ENCODE assay signal across 1 cellular context in the genomic region with DNA sequence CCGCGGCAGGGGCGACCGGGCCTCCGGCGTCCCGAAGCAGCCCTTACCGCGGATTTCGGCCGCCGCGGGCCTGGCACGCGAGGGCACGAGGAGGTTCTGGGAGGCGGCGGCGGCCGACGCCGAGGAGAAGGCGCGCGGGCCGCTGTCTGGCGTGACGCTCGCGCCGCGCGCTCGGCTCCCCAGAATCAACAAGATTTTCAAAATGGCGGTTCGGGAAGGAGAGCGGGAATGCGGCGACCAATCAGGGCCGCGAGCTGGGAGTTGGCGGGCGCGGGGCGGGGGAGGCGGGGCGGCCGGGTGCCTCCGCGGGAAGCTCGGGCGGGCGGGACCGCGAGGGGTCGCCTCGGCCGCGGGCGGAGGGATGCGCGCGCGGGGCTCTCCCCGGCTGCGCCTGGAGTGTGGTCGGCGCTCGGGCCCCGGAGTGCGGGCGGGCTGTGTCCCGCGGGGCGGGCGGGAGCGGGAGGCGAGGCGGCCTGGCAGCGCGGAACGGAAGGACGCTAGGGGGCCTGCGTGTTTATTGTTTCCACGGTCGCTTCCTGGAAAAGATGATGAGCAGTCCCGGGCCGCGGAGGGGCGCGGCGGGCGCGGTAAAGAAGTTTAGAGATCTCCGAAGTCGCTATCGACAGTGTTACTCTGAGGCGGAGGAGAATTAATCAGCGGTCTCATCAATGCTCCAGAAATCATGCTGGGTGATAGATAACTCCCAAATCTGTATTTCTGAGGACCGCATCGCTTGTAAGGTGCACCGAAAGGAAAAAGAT.
A peak's percentile ranks its signal among the peaks of the same experiment; 100 is the strongest.
TF ChIP-seq lines count a peak whose summit lies in the region.

TSS of gene DEK (minus strand) at position 193 of the 761 bp plus-strand sequence. CDS start 543 bp downstream, outside the sequence.

TF ChIP-seq in HepG2, 621 proteins besides CTCF, POLR2A, EP300 and RAD21 (continued from another document and continues in another):
- TF ChIP-seq ZNF280D (CRISPR knock-in tag; IDR thresholded peaks at IDR 0.05) (no peak), ZNF572 (CRISPR knock-in tag; IDR thresholded peaks at IDR 0.05) (no peak), ZNF788 (CRISPR knock-in tag; IDR thresholded peaks at IDR 0.05; ENCODE audit: borderline replicate concordance) (0 out of 2 replicates have a peak, but pooled peaks have one; percentile 10), CCDC6 (CRISPR knock-in tag; IDR thresholded peaks at IDR 0.05) (peak; percentile 83; the same call in 1 of the 2 replicates), ZNF354B (CRISPR knock-in tag; IDR thresholded peaks at IDR 0.05) (no peak), KLF12 (CRISPR knock-in tag; IDR thresholded peaks at IDR 0.05; ENCODE audit: borderline replicate concordance) (no peak), KDM4B (CRISPR knock-in tag; IDR thresholded peaks at IDR 0.05) (no peak), MAFF (IDR thresholded peaks at IDR 0.05; ENCODE audit: low read depth, low read length) (no peak), ZC3H4 (CRISPR knock-in tag; IDR thresholded peaks at IDR 0.05; ENCODE audit: borderline replicate concordance) (no peak), SMAD3 (CRISPR knock-in tag; IDR thresholded peaks at IDR 0.05) (no peak; the same call in 1 of the 2 replicates), SP5 (CRISPR knock-in tag; IDR thresholded peaks at IDR 0.05; ENCODE audit: borderline replicate concordance, low read depth) (no peak), PHF21A (CRISPR knock-in tag; IDR thresholded peaks at IDR 0.05) (peak; percentile 61), SIX4 (CRISPR knock-in tag; IDR thresholded peaks at IDR 0.05) (no peak), MEF2D (CRISPR knock-in tag; IDR thresholded peaks at IDR 0.05) (0 out of 2 replicates have a peak, but pooled peaks have one; percentile 38), FOXO4 (CRISPR knock-in tag; conservative IDR thresholded peaks at IDR 0.05) (peak; percentile 53; the same call in 1 of the 2 replicates), TBX2 (CRISPR knock-in tag; IDR thresholded peaks at IDR 0.05; ENCODE audit: borderline replicate concordance) (peak; percentile 79), FOXP1 (IDR thresholded peaks at IDR 0.05) (no peak), FOXP1 (CRISPR knock-in tag; IDR thresholded peaks at IDR 0.05) (no peak), ZKSCAN5 (CRISPR knock-in tag; IDR thresholded peaks at IDR 0.05) (no peak), HDAC6 (IDR thresholded peaks at IDR 0.05; ENCODE audit: low read depth, low read length) (no peak), ZNF232 (CRISPR knock-in tag; IDR thresholded peaks at IDR 0.05; ENCODE audit: borderline replicate concordance) (peak; percentile 15; the same call in 1 of the 2 replicates), GATA4 (IDR thresholded peaks at IDR 0.05; ENCODE audit: borderline replicate concordance, low read depth) (no peak), GATAD2A (CRISPR knock-in tag; IDR thresholded peaks at IDR 0.05) (peak; percentile 71), ZNF589 (CRISPR knock-in tag; conservative IDR thresholded peaks at IDR 0.05) (no peak; the same call in 1 of the 2 replicates), ZNF556 (CRISPR knock-in tag; IDR thresholded peaks at IDR 0.05; ENCODE audit: borderline replicate concordance) (no peak; the same call in 1 of the 2 replicates), POGZ (CRISPR knock-in tag; IDR thresholded peaks at IDR 0.05) (peak; percentile 55), YY1 (IDR thresholded peaks at IDR 0.05; ENCODE audit: insufficient read depth, insufficient replicate concordance, low read depth, low read length) (peak; percentile 96), SIX1 (CRISPR knock-in tag; IDR thresholded peaks at IDR 0.05; ENCODE audit: borderline replicate concordance) (no peak), ZNF3 (CRISPR knock-in tag; IDR thresholded peaks at IDR 0.05) (no peak; the same call in 1 of the 2 replicates), TAF1 (CRISPR knock-in tag; IDR thresholded peaks at IDR 0.05) (peak; percentile 47), RBAK (CRISPR knock-in tag; IDR thresholded peaks at IDR 0.05) (no peak), ZFP90 (CRISPR knock-in tag; IDR thresholded peaks at IDR 0.05; ENCODE audit: borderline replicate concordance) (no peak), SAFB2 (CRISPR knock-in tag; IDR thresholded peaks at IDR 0.05; ENCODE audit: borderline replicate concordance, low read depth) (peak; percentile 66; the same call in 1 of the 2 replicates), RXRB (CRISPR knock-in tag; IDR thresholded peaks at IDR 0.05; ENCODE audit: borderline replicate concordance) (no peak), ZNF44 (CRISPR knock-in tag; IDR thresholded peaks at IDR 0.05) (no peak), ZNF256 (CRISPR knock-in tag; conservative IDR thresholded peaks at IDR 0.05) (no peak), ASH2L (IDR thresholded peaks at IDR 0.05; ENCODE audit: insufficient read length, low read depth, low read length) (peak; percentile 82), ARNT2 (CRISPR knock-in tag; IDR thresholded peaks at IDR 0.05; ENCODE audit: low read depth) (peak; percentile 86), ZFYVE20 (CRISPR knock-in tag; IDR thresholded peaks at IDR 0.05; ENCODE audit: borderline replicate concordance, low read depth) (0 out of 2 replicates have a peak, but pooled peaks have one; percentile 2), ZBTB2 (CRISPR knock-in tag; IDR thresholded peaks at IDR 0.05; ENCODE audit: low read depth) (peak; percentile 86), HNRNPH1 (optimal IDR thresholded peaks at IDR 0.05; ENCODE audit: low read depth, low read length) (no peak)
- TF ChIP-seq, protein P1, sequence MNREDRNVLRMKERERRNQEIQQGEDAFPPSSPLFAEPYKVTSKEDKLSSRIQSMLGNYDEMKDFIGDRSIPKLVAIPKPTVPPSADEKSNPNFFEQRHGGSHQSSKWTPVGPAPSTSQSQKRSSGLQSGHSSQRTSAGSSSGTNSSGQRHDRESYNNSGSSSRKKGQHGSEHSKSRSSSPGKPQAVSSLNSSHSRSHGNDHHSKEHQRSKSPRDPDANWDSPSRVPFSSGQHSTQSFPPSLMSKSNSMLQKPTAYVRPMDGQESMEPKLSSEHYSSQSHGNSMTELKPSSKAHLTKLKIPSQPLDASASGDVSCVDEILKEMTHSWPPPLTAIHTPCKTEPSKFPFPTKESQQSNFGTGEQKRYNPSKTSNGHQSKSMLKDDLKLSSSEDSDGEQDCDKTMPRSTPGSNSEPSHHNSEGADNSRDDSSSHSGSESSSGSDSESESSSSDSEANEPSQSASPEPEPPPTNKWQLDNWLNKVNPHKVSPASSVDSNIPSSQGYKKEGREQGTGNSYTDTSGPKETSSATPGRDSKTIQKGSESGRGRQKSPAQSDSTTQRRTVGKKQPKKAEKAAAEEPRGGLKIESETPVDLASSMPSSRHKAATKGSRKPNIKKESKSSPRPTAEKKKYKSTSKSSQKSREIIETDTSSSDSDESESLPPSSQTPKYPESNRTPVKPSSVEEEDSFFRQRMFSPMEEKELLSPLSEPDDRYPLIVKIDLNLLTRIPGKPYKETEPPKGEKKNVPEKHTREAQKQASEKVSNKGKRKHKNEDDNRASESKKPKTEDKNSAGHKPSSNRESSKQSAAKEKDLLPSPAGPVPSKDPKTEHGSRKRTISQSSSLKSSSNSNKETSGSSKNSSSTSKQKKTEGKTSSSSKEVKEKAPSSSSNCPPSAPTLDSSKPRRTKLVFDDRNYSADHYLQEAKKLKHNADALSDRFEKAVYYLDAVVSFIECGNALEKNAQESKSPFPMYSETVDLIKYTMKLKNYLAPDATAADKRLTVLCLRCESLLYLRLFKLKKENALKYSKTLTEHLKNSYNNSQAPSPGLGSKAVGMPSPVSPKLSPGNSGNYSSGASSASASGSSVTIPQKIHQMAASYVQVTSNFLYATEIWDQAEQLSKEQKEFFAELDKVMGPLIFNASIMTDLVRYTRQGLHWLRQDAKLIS (CRISPR knock-in tag; IDR thresholded peaks at IDR 0.05) = no peak
- TF ChIP-seq, protein P2, sequence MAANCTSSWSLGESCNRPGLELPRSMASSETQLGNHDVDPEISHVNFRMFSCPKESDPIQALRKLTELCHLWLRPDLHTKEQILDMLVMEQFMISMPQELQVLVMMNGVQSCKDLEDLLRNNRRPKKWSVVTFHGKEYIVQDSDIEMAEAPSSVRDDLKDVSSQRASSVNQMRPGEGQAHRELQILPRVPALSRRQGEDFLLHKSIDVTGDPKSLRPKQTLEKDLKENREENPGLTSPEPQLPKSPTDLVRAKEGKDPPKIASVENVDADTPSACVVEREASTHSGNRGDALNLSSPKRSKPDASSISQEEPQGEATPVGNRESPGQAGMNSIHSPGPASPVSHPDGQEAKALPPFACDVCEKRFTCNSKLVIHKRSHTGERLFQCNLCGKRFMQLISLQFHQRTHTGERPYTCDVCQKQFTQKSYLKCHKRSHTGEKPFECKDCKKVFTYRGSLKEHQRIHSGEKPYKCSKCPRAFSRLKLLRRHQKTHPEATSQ (CRISPR knock-in tag; IDR thresholded peaks at IDR 0.05; ENCODE audit: borderline replicate concordance) = no peak
- TF ChIP-seq, protein P3, sequence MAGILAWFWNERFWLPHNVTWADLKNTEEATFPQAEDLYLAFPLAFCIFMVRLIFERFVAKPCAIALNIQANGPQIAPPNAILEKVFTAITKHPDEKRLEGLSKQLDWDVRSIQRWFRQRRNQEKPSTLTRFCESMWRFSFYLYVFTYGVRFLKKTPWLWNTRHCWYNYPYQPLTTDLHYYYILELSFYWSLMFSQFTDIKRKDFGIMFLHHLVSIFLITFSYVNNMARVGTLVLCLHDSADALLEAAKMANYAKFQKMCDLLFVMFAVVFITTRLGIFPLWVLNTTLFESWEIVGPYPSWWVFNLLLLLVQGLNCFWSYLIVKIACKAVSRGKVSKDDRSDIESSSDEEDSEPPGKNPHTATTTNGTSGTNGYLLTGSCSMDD (CRISPR knock-in tag; IDR thresholded peaks at IDR 0.05) = no peak
- TF ChIP-seq, protein P4, sequence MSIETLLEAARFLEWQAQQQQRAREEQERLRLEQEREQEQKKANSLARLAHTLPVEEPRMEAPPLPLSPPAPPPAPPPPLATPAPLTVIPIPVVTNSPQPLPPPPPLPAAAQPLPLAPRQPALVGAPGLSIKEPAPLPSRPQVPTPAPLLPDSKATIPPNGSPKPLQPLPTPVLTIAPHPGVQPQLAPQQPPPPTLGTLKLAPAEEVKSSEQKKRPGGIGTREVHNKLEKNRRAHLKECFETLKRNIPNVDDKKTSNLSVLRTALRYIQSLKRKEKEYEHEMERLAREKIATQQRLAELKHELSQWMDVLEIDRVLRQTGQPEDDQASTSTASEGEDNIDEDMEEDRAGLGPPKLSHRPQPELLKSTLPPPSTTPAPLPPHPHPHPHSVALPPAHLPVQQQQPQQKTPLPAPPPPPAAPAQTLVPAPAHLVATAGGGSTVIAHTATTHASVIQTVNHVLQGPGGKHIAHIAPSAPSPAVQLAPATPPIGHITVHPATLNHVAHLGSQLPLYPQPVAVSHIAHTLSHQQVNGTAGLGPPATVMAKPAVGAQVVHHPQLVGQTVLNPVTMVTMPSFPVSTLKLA (IDR thresholded peaks at IDR 0.05) = no peak
- TF ChIP-seq, protein P5, sequence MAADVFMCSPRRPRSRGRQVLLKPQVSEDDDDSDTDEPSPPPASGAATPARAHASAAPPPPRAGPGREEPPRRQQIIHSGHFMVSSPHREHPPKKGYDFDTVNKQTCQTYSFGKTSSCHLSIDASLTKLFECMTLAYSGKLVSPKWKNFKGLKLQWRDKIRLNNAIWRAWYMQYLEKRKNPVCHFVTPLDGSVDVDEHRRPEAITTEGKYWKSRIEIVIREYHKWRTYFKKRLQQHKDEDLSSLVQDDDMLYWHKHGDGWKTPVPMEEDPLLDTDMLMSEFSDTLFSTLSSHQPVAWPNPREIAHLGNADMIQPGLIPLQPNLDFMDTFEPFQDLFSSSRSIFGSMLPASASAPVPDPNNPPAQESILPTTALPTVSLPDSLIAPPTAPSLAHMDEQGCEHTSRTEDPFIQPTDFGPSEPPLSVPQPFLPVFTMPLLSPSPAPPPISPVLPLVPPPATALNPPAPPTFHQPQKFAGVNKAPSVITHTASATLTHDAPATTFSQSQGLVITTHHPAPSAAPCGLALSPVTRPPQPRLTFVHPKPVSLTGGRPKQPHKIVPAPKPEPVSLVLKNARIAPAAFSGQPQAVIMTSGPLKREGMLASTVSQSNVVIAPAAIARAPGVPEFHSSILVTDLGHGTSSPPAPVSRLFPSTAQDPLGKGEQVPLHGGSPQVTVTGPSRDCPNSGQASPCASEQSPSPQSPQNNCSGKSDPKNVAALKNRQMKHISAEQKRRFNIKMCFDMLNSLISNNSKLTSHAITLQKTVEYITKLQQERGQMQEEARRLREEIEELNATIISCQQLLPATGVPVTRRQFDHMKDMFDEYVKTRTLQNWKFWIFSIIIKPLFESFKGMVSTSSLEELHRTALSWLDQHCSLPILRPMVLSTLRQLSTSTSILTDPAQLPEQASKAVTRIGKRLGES (CRISPR knock-in tag; IDR thresholded peaks at IDR 0.05; ENCODE audit: borderline replicate concordance) = no peak
